9 cellular contexts compared by ENCODE assay signal in genomic region chr3:3998140-3998977, GRCh38.
DNase-seq lines count a peak whose midpoint lies in the region; ATAC-seq, FAIRE-seq and TF ChIP-seq lines count a peak whose summit lies in the region.
"Had no signal": no experiment of that assay in that cellular context is flagged by ENCODE, and none has a peak within 500 bp of the region (broad histone marks: within the 10 kb centered on the region; RNA-seq: fewer than 3 reads in every experiment).

No MANE protein-coding gene starts in this region.

- H3K9me3 Mint-ChIP-seq in Calu3 (ENCODE audit: low read depth, unreplicated experiment), result no peaks in the 10 kb centered on the region
- H3K9me3 Mint-ChIP-seq in astrocyte (ENCODE audit: unreplicated experiment), result peaks cover 5% of the 10 kb centered on the region

- H3K9ac ChIP-seq in astrocyte (ENCODE audit: low read length), result no peak overlapping the region

- no peaks in the 10 kb centered on the region for H3K27me3 ChIP-seq in astrocyte (ENCODE audit: insufficient read depth, low read length)

- no peaks in the 10 kb centered on the region for H3K4me1 ChIP-seq in astrocyte (ENCODE audit: insufficient read depth, low read length)

- H2AFZ ChIP-seq in astrocyte (ENCODE audit: low read depth, low read length), result no peak overlapping the region

- FAIRE-seq in astrocyte (lab: Jason Lieb, UNC), result no peak

- H3K27me3 Mint-ChIP-seq in Calu3 (ENCODE audit: unreplicated experiment), result no peaks in the 10 kb centered on the region
- H3K27me3 Mint-ChIP-seq in astrocyte (ENCODE audit: low read depth, unreplicated experiment), result no peaks in the 10 kb centered on the region

- CTCF ChIA-PET in Calu3 (lab: Charles Lee), result interaction anchor here (0.6 to 2.2 kb wide), 9 partner anchors 156 to 798 kb away, joined by 3 to 23 read pairs (median 4); no protein-coding TSS in a partner anchor

- H3K9me3 ChIP-seq in astrocyte (ENCODE audit: insufficient read depth, low read depth, low read length), result no peaks in the 10 kb centered on the region

- no peaks in the 10 kb centered on the region for H3K4me1 Mint-ChIP-seq in Calu3 (ENCODE audit: low read depth, unreplicated experiment)
- H3K4me1 Mint-ChIP-seq in astrocyte (ENCODE audit: low read depth, unreplicated experiment), result no peaks in the 10 kb centered on the region

- peak; percentile 23 for TF ChIP-seq CTCF in Calu3 (IDR thresholded peaks at IDR 0.05; ENCODE audit: unreplicated experiment)
- peak; percentile 65 for TF ChIP-seq CTCF in astrocyte (IDR thresholded peaks at IDR 0.05; ENCODE audit: insufficient read depth, low read depth, low read length)

- no peak overlapping the region for H3K4me2 ChIP-seq in astrocyte (ENCODE audit: low read length)

- intact Hi-C loops in Calu3 (cut with micrococcal nuclease; ENCODE audit: unreplicated experiment), result loop anchor here (1.0 to 10.0 kb wide), 4 partner anchors 254 to 797 kb away; no protein-coding TSS in a partner anchor

- peak; percentile 38 for DNase-seq in Calu3
- DNase-seq in NCI-H2171 (lab: John Stamatoyannopoulos, UW), result peak; percentile 9
- peak; percentile 38 for DNase-seq in astrocyte (ENCODE audit: low read depth)
- peak; percentile 6 to 22 for DNase-seq in lung microvascular endothelial cell (ENCODE audit: low read depth in 2 of 2)
- no peak for DNase-seq in hepatic stellate cell (ENCODE audit: low spot score)
- DNase-seq in effector CD4-positive, alpha-beta T cell, result no peak

- no peak overlapping the region for H3K4me3 ChIP-seq in astrocyte (ENCODE audit: insufficient read depth, low read depth, low read length)

- H3K36me3 ChIP-seq in astrocyte (ENCODE audit: insufficient read depth, low read length), result no peaks in the 10 kb centered on the region

- H3K27ac Mint-ChIP-seq in Calu3 (ENCODE audit: unreplicated experiment) (no peak overlapping the region), astrocyte (ENCODE audit: unreplicated experiment) (no peak overlapping the region)
- H3K27ac Mint-ChIP-seq: T-helper 1 cell treated with Interleukin-12 subunit alpha and Interleukin-12 subunit beta and Interleukin-4 antibody, amounts not matched to agents 30 μg/mL and 1 μg/mL, for 36 hours had no signal

- H3K36me3 Mint-ChIP-seq in Calu3 (ENCODE audit: insufficient read depth, unreplicated experiment) (no peaks in the 10 kb centered on the region), astrocyte (ENCODE audit: low read depth, unreplicated experiment) (no peaks in the 10 kb centered on the region)

- BruUV-seq in Calu3 (replicated peaks; lab: Mats Ljungman, UMichigan), result no TSS peak

- H3K4me3 Mint-ChIP-seq in Calu3 (ENCODE audit: low read depth, unreplicated experiment) (no peak overlapping the region), astrocyte (ENCODE audit: unreplicated experiment) (no peak overlapping the region)
- H3K4me3 Mint-ChIP-seq: T-helper 1 cell treated with Interleukin-12 subunit alpha and Interleukin-12 subunit beta and Interleukin-4 antibody, amounts not matched to agents 30 μg/mL and 1 μg/mL, for 36 hours had no signal

- no peaks in the 10 kb centered on the region for H4K20me1 ChIP-seq in astrocyte (ENCODE audit: insufficient read depth, low read length)

- H3K79me2 ChIP-seq in astrocyte (ENCODE audit: insufficient read depth, low read length), result no peaks in the 10 kb centered on the region

- peak; percentile 60 for ATAC-seq in GM18520 (IDR thresholded peaks at IDR 0.05; ENCODE audit: unreplicated experiment)
- ATAC-seq in HG02970 (IDR thresholded peaks at IDR 0.05; ENCODE audit: low FRiP score, unreplicated experiment), result peak; percentile 83

- no peak overlapping the region for H3K27ac ChIP-seq in astrocyte (ENCODE audit: low read depth, low read length)

Comparison
In these comparisons a context has a peak if more than half of its experiments do, and no peak if none do; other contexts are left out.
1. DNase-seq: peak in Calu3 (single experiment), NCI-H2171 (single experiment), astrocyte (single experiment) and lung microvascular endothelial cell (2 of 2); none in hepatic stellate cell (single experiment) and effector CD4-positive, alpha-beta T cell (single experiment).